ENCODE assay signal across 1 cellular context in the genomic region with DNA sequence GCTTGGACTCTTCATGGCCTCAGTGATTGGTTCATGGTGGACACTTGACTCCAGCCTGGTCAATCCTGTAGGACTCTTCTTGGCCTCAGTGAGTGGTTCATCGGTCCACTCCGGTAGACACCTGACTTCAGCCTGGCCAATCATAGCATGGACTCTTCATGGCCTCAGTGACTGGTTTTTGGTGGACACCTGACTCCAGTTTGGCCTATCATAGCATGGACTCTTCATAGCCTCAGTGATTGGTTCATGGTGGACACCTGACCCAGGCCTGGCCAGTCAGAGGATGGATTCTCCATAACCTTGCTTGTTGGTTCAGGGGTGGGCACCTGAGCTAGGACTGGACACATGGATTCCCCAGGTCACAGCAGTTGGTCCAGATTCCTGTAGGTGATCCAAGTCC.
TF ChIP-seq lines count a peak whose summit lies in the region.

No MANE protein-coding gene starts in this region.

TF ChIP-seq in HCT116, 20 proteins besides CTCF, POLR2A, EP300 and RAD21 (continued from another document):
- TF ChIP-seq, protein P1, sequence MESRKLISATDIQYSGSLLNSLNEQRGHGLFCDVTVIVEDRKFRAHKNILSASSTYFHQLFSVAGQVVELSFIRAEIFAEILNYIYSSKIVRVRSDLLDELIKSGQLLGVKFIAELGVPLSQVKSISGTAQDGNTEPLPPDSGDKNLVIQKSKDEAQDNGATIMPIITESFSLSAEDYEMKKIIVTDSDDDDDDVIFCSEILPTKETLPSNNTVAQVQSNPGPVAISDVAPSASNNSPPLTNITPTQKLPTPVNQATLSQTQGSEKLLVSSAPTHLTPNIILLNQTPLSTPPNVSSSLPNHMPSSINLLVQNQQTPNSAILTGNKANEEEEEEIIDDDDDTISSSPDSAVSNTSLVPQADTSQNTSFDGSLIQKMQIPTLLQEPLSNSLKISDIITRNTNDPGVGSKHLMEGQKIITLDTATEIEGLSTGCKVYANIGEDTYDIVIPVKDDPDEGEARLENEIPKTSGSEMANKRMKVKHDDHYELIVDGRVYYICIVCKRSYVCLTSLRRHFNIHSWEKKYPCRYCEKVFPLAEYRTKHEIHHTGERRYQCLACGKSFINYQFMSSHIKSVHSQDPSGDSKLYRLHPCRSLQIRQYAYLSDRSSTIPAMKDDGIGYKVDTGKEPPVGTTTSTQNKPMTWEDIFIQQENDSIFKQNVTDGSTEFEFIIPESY (IDR thresholded peaks at IDR 0.05; ENCODE audit: extremely low read depth, insufficient replicate concordance, low read length) = no peak
- TF ChIP-seq ZNF274 (IDR thresholded peaks at IDR 0.05; ENCODE audit: low read depth, low read length) = no peak
- TF ChIP-seq YY1 (IDR thresholded peaks at IDR 0.05; ENCODE audit: extremely low read depth, insufficient replicate concordance, low read depth, low read length) = no peak
- TF ChIP-seq POLR2AphosphoS5 (IDR thresholded peaks at IDR 0.05; ENCODE audit: low read depth, low read length) = no peak
- no peak for TF ChIP-seq SIN3A (IDR thresholded peaks at IDR 0.05; ENCODE audit: low read depth)
- TF ChIP-seq, protein P2, sequence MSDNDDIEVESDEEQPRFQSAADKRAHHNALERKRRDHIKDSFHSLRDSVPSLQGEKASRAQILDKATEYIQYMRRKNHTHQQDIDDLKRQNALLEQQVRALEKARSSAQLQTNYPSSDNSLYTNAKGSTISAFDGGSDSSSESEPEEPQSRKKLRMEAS (IDR thresholded peaks at IDR 0.05) = no peak
- TF ChIP-seq ELF1 (IDR thresholded peaks at IDR 0.05; ENCODE audit: borderline replicate concordance, low read depth) = no peak
